Comparison of ENCODE assay signal across 12 cellular contexts in the genomic region with DNA sequence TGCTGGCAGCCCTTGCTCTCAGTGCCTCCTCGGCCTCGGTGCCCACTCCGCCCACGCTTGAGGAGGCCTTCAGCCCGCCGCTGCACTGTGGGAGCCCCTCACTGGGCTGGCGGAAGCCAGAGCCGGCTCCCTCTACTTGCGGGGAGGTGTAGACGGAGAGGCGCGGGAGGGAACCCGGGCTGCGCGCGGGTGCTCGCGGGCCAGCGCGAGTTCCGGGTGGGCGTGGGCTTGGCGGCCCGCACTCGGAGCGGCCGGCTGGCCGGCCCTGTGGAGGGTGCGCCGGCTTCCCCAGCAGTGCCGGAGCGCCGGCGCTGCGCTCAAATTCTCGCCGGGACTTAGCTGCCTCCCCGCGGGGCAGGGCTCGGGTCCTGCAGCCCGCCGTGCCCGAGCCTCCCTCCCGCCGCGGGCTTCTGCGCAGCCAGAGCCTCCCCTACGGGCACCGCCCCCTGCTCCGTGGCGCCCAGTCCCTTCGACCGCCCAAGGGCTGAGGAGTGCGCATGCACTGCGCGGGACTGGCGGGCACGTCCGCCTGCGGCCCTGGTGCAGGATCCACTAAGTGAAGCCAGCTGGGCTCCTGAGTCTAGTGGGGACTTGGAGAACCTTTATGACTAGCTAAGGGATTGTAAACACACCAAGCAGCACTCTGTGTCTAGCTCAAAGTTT.
DNase-seq lines count a peak whose midpoint lies in the region; ATAC-seq and TF ChIP-seq lines count a peak whose summit lies in the region.
"Had no signal": no experiment of that assay in that cellular context is flagged by ENCODE, and none has a peak within 500 bp of the region (broad histone marks: within the 10 kb centered on the region; RNA-seq: fewer than 3 reads in every experiment).

No MANE protein-coding gene starts in this region.

- no peak for TF ChIP-seq CTCF in AG04449 (IDR thresholded peaks at IDR 0.05; ENCODE audit: insufficient read depth, low read length, missing control alignments)

- CTCF ChIA-PET in AG04449 (lab: Yijun Ruan, JAX) = no interaction called here

- H3K4me3 ChIP-seq in AG04449 (ENCODE audit: low read depth, low read length) = peak overlapping the region; percentile 40

- POLR2A ChIA-PET in AG04449 (lab: Yijun Ruan, JAX) = no interaction called here

- peak; percentile 80 for ATAC-seq in GM18517 (IDR thresholded peaks at IDR 0.05; ENCODE audit: unreplicated experiment)
- peak; percentile 73 for ATAC-seq in left lobe of liver
- no peak for ATAC-seq in GM18502 (IDR thresholded peaks at IDR 0.05; ENCODE audit: poor library complexity, unreplicated experiment)

- DNase-seq in AG04449 (ENCODE audit: low read depth, low spot score) (no peak), amniotic epithelial cell (ENCODE audit: low read depth) (peak; percentile 1), left lobe of liver (ENCODE audit: low spot score) (peak; percentile 42), ureter (ENCODE audit: low spot score) (no peak), DMS79 treated with DMSO at 0.1 percent for 48 hours (lab: John Stamatoyannopoulos, UW) (no peak), amygdala (lab: John Stamatoyannopoulos, UW) (no peak)
- DNase-seq: activated CD4-positive, alpha-beta T cell treated with anti-CD3 and anti-CD28 coated beads, Interleukin-2, amount 50 U/mL, for 1 hour; activated effector memory CD4-positive, alpha-beta T cell treated with Interleukin-2 at 50 U/mL for 16 hours; stimulated activated CD4-positive, alpha-beta T cell treated with anti-CD3 and anti-CD28 coated beads, Interleukin-4, amount 100 ng/mL, for 1 hour; stimulated activated naive CD4-positive, alpha-beta T cell treated with Interleukin-2 at 50 U/mL for 16 hours had no signal

Comparison
In these comparisons a context has a peak if more than half of its experiments do, and no peak if none do; other contexts are left out.
1. DNase-seq: peak in amniotic epithelial cell (single experiment) and left lobe of liver (single experiment); none in AG04449 (single experiment), ureter (single experiment), DMS79 treated with DMSO at 0.1 percent for 48 hours (single experiment) and amygdala (0 of 56).